ENCODE assay signal across 9 cellular contexts in genomic region chr1:28456078-28456477, GRCh38. TPM values are rescaled to one million over a fixed set of nuclear protein-coding genes. Genes with fewer than 3 reads are reported as not detected.
A peak's percentile ranks its signal among the peaks of the same experiment; 100 is the strongest.
DNase-seq lines count a peak whose midpoint lies in the region; ATAC-seq and TF ChIP-seq lines count a peak whose summit lies in the region.
"Had no signal": no experiment of that assay in that cellular context is flagged by ENCODE, and none has a peak within 500 bp of the region (broad histone marks: within the 10 kb centered on the region; RNA-seq: fewer than 3 reads in every experiment).

No MANE protein-coding gene starts in this region.

- H3K4me2 ChIP-seq in PC-3 (ENCODE audit: low read length) = no peak overlapping the region

- CTCF ChIA-PET in activated CD8-positive, alpha-beta memory T cell treated with anti-CD3 and anti-CD28 coated beads, Interleukin-2, amount 10 ng/mL, durations not matched to agents 7 days and 5 days (lab: Charles Lee) = no interaction called here
- CTCF ChIA-PET in PC-3 (lab: Charles Lee) = no interaction called here

- no peaks in the 10 kb centered on the region for H3F3A ChIP-seq in PC-3 (ENCODE audit: low read length, unreplicated experiment)

- H3K4me1 Mint-ChIP-seq in activated CD8-positive, alpha-beta memory T cell treated with anti-CD3 and anti-CD28 coated beads, Interleukin-2, amount 10 ng/mL, durations not matched to agents 7 days and 5 days = peaks cover 11% of the 10 kb centered on the region

- H3K9me2 ChIP-seq in PC-3 (replicated peaks; ENCODE audit: low read length) = no peaks in the 10 kb centered on the region

- H3K27ac Mint-ChIP-seq in activated CD8-positive, alpha-beta memory T cell treated with anti-CD3 and anti-CD28 coated beads, Interleukin-2, amount 10 ng/mL, durations not matched to agents 7 days and 5 days = peak overlapping the region; percentile 41

- no peaks in the 10 kb centered on the region for H4K20me1 ChIP-seq in PC-3 (ENCODE audit: low read length)

- H3K27ac ChIP-seq in PC-3 (ENCODE audit: low read length) (no peak overlapping the region), prostate gland (no peak overlapping the region)
- H3K27ac ChIP-seq: C4-2B had no signal

- no peak for ATAC-seq in activated CD8-positive, alpha-beta memory T cell treated with anti-CD3 and anti-CD28 coated beads, Interleukin-2, amount 10 ng/mL, durations not matched to agents 7 days and 5 days
- ATAC-seq in PC-3 = peak; percentile 60

- POLR2A ChIA-PET in PC-3 (lab: Charles Lee; ENCODE audit: unreplicated experiment) = no interaction called here

- intact Hi-C loops in PC-3 (cut with micrococcal nuclease) (loop anchor here (5.0 kb wide), 1 partner anchor 51 kb away; the partner anchor contains the start of gene RCC1), prostate gland (cut with DNase I) (no loop called here)

- no peaks in the 10 kb centered on the region for H3K9me3 ChIP-seq in PC-3 (ENCODE audit: low read length)
- no peaks in the 10 kb centered on the region for H3K9me3 ChIP-seq in prostate gland

- H2AFZ ChIP-seq in PC-3 (ENCODE audit: low read length) = no peak overlapping the region

- peaks cover 17% of the 10 kb centered on the region for H3K79me2 ChIP-seq in PC-3 (ENCODE audit: low read length)

- no peak overlapping the region for H3K9ac ChIP-seq in PC-3 (ENCODE audit: low read length)

- 70% methylated on average over 5 of the region's 5 CpGs for WGBS in prostate gland

- peaks cover 10% of the 10 kb centered on the region for H3K36me3 Mint-ChIP-seq in activated CD8-positive, alpha-beta memory T cell treated with anti-CD3 and anti-CD28 coated beads, Interleukin-2, amount 10 ng/mL, durations not matched to agents 7 days and 5 days

- TF ChIP-seq CTCF in PC-3 (conservative IDR thresholded peaks at IDR 0.05; ENCODE audit: low read depth, low read length) = no peak
- TF ChIP-seq CTCF in prostate gland (IDR thresholded peaks at IDR 0.05) = no peak

- H3K4me1 ChIP-seq in PC-3 (ENCODE audit: insufficient read depth, low read length) = peaks cover 14% of the 10 kb centered on the region; the same call in 1 of the 2 replicates
- no peaks in the 10 kb centered on the region for H3K4me1 ChIP-seq in prostate gland (replicated peaks)

- no peaks in the 10 kb centered on the region for H3K9me3 Mint-ChIP-seq in activated CD8-positive, alpha-beta memory T cell treated with anti-CD3 and anti-CD28 coated beads, Interleukin-2, amount 10 ng/mL, durations not matched to agents 7 days and 5 days (ENCODE audit: low read depth)

- BruUV-seq in PC-3 (replicated peaks; lab: Mats Ljungman, UMichigan) = no TSS peak

- no peak for TF ChIP-seq POLR2A in prostate gland (IDR thresholded peaks at IDR 0.05)

- no peaks in the 10 kb centered on the region for H3K27me3 Mint-ChIP-seq in activated CD8-positive, alpha-beta memory T cell treated with anti-CD3 and anti-CD28 coated beads, Interleukin-2, amount 10 ng/mL, durations not matched to agents 7 days and 5 days

- no peak overlapping the region for H3K4me3 Mint-ChIP-seq in activated CD8-positive, alpha-beta memory T cell treated with anti-CD3 and anti-CD28 coated beads, Interleukin-2, amount 10 ng/mL, durations not matched to agents 7 days and 5 days

- H3K4me3 ChIP-seq in PC-3 (ENCODE audit: low read length) (no peak overlapping the region), skeletal muscle cell (ENCODE audit: low read depth, low read length) (no peak overlapping the region), prostate gland (no peak overlapping the region)

- H3K27me3 ChIP-seq in PC-3 (ENCODE audit: low read length) (no peaks in the 10 kb centered on the region), prostate gland (replicated peaks; ENCODE audit: insufficient read depth) (no peaks in the 10 kb centered on the region)

- peaks cover 3% of the 10 kb centered on the region; the same call in 1 of the 2 replicates for H3K36me3 ChIP-seq in PC-3 (ENCODE audit: low read depth, low read length)
- no peaks in the 10 kb centered on the region for H3K36me3 ChIP-seq in prostate gland

- no peak for DNase-seq in activated CD8-positive, alpha-beta memory T cell treated with anti-CD3 and anti-CD28 coated beads, Interleukin-2, amount 10 ng/mL, durations not matched to agents 7 days and 5 days
- DNase-seq in activated CD8-positive, alpha-beta memory T cell treated with anti-CD3 and anti-CD28 coated beads, Interleukin-2, amount 50 U/mL, for 48 hours = no peak
- DNase-seq in PC-3 (no peak), dedifferentiated amniotic fluid mesenchymal stem cell (ENCODE audit: extremely low spot score) (peak; percentile 65), skeletal muscle cell (ENCODE audit: low read depth) (peak; percentile 34), prostate gland (ENCODE audit: low spot score) (no peak), GM19240 (ENCODE audit: insufficient read length, low spot score) (no peak), SHP77 (lab: John Stamatoyannopoulos, UW) (no peak)

RNA-seq across cellular contexts. Expression of gene RCC1, which starts 49.8 kb away (rescaled TPM):
- total RNA-seq in activated CD8-positive, alpha-beta memory T cell treated with anti-CD3 and anti-CD28 coated beads, Interleukin-2, amount 10 ng/mL, durations not matched to agents 7 days and 5 days = 10 to 100 TPM; 61.4 to 77.6 TPM
- total RNA-seq in PC-3 (2014; rRNA removed) = 96.5 and 119 TPM in 2 replicates
- total RNA-seq in prostate gland = 10 to 100 TPM; 13.8 to 18.1 TPM

Comparison
In these comparisons a context has a peak if more than half of its experiments do, and no peak if none do; other contexts are left out.
1. DNase-seq: peak in dedifferentiated amniotic fluid mesenchymal stem cell (single experiment) and skeletal muscle cell (single experiment); none in activated CD8-positive, alpha-beta memory T cell treated with anti-CD3 and anti-CD28 coated beads, Interleukin-2, amount 10 ng/mL, durations not matched to agents 7 days and 5 days (single experiment), activated CD8-positive, alpha-beta memory T cell treated with anti-CD3 and anti-CD28 coated beads, Interleukin-2, amount 50 U/mL, for 48 hours (single experiment), PC-3 (single experiment), prostate gland (single experiment), GM19240 (single experiment) and SHP77 (0 of 2).